Comparison of ENCODE assay signal across 1 cellular context in the genomic region with DNA sequence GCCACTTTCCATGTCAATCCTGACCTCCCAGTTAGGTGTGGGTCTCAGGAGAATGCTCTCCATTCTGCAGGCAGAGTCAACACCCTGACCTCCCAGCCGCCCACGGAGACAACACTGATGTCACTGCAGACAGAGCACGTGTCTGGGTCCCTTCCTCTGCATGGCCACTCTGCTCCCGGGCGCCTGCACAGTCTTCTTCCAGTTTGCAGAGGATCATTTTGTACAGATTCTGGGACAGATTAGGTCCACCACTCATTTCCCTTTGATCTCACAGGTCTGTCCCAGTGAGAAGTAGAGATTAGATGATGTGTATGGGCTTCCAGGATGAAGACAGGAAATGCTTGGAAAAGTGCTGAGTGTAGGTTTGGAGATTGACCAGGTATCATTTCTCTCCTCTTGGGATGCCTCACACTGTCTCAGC.
TF ChIP-seq lines count a peak whose summit lies in the region.

No MANE protein-coding gene starts in this region.

TF ChIP-seq in HepG2, 621 proteins besides CTCF, POLR2A, EP300 and RAD21 (continued from another document and continues in another):
- 0 out of 2 replicates have a peak, but pooled peaks have one; percentile 28 for TF ChIP-seq ZNF510 (CRISPR knock-in tag; IDR thresholded peaks at IDR 0.05; ENCODE audit: low read depth)
- TF ChIP-seq ZNF792 (CRISPR knock-in tag; IDR thresholded peaks at IDR 0.05): peak; percentile 39; the same call in 1 of the 2 replicates
- no peak for TF ChIP-seq GATA4 (IDR thresholded peaks at IDR 0.05; ENCODE audit: borderline replicate concordance, low read depth)
- no peak for TF ChIP-seq ZNF10 (CRISPR knock-in tag; IDR thresholded peaks at IDR 0.05; ENCODE audit: borderline replicate concordance, low read depth)
- TF ChIP-seq ARID4A (CRISPR knock-in tag; IDR thresholded peaks at IDR 0.05; ENCODE audit: borderline replicate concordance): peak; percentile 58; the same call in 1 of the 2 replicates
- TF ChIP-seq ZNF431 (CRISPR knock-in tag; IDR thresholded peaks at IDR 0.05; ENCODE audit: borderline replicate concordance, low read depth): no peak
- TF ChIP-seq, protein P1, sequence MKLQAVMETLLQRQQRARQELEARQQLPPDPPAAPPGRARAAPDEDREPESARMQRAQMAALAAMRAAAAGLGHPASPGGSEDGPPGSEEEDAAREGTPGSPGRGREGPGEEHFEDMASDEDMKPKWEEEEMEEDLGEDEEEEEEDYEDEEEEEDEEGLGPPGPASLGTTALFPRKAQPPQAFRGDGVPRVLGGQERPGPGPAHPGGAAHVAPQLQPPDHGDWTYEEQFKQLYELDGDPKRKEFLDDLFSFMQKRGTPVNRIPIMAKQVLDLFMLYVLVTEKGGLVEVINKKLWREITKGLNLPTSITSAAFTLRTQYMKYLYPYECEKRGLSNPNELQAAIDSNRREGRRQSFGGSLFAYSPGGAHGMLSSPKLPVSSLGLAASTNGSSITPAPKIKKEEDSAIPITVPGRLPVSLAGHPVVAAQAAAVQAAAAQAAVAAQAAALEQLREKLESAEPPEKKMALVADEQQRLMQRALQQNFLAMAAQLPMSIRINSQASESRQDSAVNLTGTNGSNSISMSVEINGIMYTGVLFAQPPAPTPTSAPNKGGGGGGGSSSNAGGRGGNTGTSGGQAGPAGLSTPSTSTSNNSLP (IDR thresholded peaks at IDR 0.05; ENCODE audit: low read depth, low read length): no peak
- TF ChIP-seq POLR2AphosphoS5 (IDR thresholded peaks at IDR 0.05; ENCODE audit: low read depth, low read length): no peak; the same call in 1 of the 2 replicates
- TF ChIP-seq RFX1 (IDR thresholded peaks at IDR 0.05): no peak
- no peak for TF ChIP-seq ZBTB46 (CRISPR knock-in tag; IDR thresholded peaks at IDR 0.05; ENCODE audit: borderline replicate concordance)
- TF ChIP-seq JUND (CRISPR knock-in tag; IDR thresholded peaks at IDR 0.05): no peak
- no peak for TF ChIP-seq ADNP (CRISPR knock-in tag; IDR thresholded peaks at IDR 0.05)
- no peak for TF ChIP-seq ZNF318 (CRISPR knock-in tag; IDR thresholded peaks at IDR 0.05)
- TF ChIP-seq ZNF335 (CRISPR knock-in tag; IDR thresholded peaks at IDR 0.05): no peak; the same call in 1 of the 2 replicates
- no peak for TF ChIP-seq MBNL3 (CRISPR knock-in tag; conservative IDR thresholded peaks at IDR 0.05)
- TF ChIP-seq, protein P2, sequence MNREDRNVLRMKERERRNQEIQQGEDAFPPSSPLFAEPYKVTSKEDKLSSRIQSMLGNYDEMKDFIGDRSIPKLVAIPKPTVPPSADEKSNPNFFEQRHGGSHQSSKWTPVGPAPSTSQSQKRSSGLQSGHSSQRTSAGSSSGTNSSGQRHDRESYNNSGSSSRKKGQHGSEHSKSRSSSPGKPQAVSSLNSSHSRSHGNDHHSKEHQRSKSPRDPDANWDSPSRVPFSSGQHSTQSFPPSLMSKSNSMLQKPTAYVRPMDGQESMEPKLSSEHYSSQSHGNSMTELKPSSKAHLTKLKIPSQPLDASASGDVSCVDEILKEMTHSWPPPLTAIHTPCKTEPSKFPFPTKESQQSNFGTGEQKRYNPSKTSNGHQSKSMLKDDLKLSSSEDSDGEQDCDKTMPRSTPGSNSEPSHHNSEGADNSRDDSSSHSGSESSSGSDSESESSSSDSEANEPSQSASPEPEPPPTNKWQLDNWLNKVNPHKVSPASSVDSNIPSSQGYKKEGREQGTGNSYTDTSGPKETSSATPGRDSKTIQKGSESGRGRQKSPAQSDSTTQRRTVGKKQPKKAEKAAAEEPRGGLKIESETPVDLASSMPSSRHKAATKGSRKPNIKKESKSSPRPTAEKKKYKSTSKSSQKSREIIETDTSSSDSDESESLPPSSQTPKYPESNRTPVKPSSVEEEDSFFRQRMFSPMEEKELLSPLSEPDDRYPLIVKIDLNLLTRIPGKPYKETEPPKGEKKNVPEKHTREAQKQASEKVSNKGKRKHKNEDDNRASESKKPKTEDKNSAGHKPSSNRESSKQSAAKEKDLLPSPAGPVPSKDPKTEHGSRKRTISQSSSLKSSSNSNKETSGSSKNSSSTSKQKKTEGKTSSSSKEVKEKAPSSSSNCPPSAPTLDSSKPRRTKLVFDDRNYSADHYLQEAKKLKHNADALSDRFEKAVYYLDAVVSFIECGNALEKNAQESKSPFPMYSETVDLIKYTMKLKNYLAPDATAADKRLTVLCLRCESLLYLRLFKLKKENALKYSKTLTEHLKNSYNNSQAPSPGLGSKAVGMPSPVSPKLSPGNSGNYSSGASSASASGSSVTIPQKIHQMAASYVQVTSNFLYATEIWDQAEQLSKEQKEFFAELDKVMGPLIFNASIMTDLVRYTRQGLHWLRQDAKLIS (CRISPR knock-in tag; IDR thresholded peaks at IDR 0.05): no peak
- TF ChIP-seq ZNF747 (CRISPR knock-in tag; IDR thresholded peaks at IDR 0.05; ENCODE audit: borderline replicate concordance): no peak
- TF ChIP-seq SIX1 (CRISPR knock-in tag; IDR thresholded peaks at IDR 0.05; ENCODE audit: borderline replicate concordance): no peak
- TF ChIP-seq, protein P3, sequence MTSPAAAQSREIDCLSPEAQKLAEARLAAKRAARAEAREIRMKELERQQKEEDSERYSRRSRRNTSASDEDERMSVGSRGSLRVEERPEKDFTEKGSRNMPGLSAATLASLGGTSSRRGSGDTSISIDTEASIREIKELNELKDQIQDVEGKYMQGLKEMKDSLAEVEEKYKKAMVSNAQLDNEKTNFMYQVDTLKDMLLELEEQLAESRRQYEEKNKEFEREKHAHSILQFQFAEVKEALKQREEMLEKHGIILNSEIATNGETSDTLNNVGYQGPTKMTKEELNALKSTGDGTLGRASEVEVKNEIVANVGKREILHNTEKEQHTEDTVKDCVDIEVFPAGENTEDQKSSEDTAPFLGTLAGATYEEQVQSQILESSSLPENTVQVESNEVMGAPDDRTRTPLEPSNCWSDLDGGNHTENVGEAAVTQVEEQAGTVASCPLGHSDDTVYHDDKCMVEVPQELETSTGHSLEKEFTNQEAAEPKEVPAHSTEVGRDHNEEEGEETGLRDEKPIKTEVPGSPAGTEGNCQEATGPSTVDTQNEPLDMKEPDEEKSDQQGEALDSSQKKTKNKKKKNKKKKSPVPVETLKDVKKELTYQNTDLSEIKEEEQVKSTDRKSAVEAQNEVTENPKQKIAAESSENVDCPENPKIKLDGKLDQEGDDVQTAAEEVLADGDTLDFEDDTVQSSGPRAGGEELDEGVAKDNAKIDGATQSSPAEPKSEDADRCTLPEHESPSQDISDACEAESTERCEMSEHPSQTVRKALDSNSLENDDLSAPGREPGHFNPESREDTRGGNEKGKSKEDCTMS (CRISPR knock-in tag; conservative IDR thresholded peaks at IDR 0.05): no peak
- no peak for TF ChIP-seq SCMH1 (CRISPR knock-in tag; IDR thresholded peaks at IDR 0.05; ENCODE audit: borderline replicate concordance)
- no peak for TF ChIP-seq TBP (CRISPR knock-in tag; IDR thresholded peaks at IDR 0.05)
- peak; percentile 87 for TF ChIP-seq ZNF557 (CRISPR knock-in tag; IDR thresholded peaks at IDR 0.05)
- TF ChIP-seq ZNF430 (CRISPR knock-in tag; IDR thresholded peaks at IDR 0.05): 0 out of 2 replicates have a peak, but pooled peaks have one; percentile 45
- peak; percentile 57; the same call in 1 of the 2 replicates for TF ChIP-seq ZNF605 (CRISPR knock-in tag; IDR thresholded peaks at IDR 0.05)
- no peak for TF ChIP-seq ZBTB21 (CRISPR knock-in tag; IDR thresholded peaks at IDR 0.05)
- no peak for TF ChIP-seq ZMAT5 (CRISPR knock-in tag; IDR thresholded peaks at IDR 0.05; ENCODE audit: borderline replicate concordance, low read depth)
- TF ChIP-seq SAP130 (CRISPR knock-in tag; IDR thresholded peaks at IDR 0.05; ENCODE audit: low read depth): peak; percentile 56; the same call in 1 of the 2 replicates
- TF ChIP-seq ZNF773 (CRISPR knock-in tag; IDR thresholded peaks at IDR 0.05; ENCODE audit: borderline replicate concordance): no peak
- no peak; the same call in 1 of the 2 replicates for TF ChIP-seq ZNF124 (CRISPR knock-in tag; IDR thresholded peaks at IDR 0.05)
- TF ChIP-seq ZNF577 (CRISPR knock-in tag; IDR thresholded peaks at IDR 0.05; ENCODE audit: borderline replicate concordance, low read depth): no peak
- TF ChIP-seq SNAPC2 (CRISPR knock-in tag; IDR thresholded peaks at IDR 0.05): no peak
- no peak for TF ChIP-seq ZNF777 (CRISPR knock-in tag; IDR thresholded peaks at IDR 0.05)
- no peak for TF ChIP-seq ZBTB3 (CRISPR knock-in tag; IDR thresholded peaks at IDR 0.05; ENCODE audit: borderline replicate concordance, low read depth)
- TF ChIP-seq RFX3 (CRISPR knock-in tag; IDR thresholded peaks at IDR 0.05): no peak
